Comparison of ENCODE assay signal across 8 cellular contexts in the genomic region with DNA sequence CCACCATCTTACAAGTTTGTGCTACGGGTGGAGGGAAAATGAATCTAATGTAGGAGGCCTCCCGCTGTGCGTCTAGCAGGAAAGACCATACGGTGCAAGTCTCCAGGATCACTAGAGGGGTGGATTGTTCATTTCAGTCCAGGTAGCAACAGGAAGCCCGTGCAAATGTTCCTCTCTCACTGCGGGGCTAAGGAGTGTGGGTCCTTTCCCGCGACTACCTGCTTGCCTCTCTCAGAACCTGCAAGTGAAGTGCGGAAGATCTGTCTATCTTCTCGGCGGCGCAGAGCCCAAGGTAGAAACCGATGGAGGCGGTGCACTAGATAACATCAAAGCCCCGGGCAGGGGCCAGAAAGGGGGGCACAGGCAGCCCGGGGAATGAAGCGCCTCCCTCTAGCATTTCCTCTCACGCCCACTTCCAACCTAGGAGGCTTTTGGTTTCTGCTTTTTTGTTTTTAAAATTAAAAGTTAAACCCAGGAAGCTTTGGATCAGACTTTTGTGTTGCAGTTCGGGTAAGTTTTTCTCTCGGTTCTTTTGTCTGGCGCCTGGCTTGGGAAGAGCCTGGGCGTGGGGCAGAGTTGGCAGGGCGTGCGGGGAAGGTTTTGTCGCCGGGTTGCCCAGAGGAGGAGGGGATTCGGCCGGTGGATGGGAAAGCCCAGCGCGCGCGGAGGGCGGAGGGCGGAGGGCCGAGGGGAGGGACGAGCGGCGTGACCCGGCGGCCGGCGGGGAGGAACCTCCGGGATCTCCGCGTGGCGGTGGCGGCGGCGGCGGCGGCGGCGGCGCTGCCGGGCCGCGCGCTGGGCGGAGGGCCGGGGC. TPM values are rescaled to one million over a fixed set of nuclear protein-coding genes. Genes with fewer than 3 reads are reported as not detected.
DNase-seq lines count a peak whose midpoint lies in the region; ATAC-seq and TF ChIP-seq lines count a peak whose summit lies in the region.

No MANE protein-coding gene starts in this region.

- no peak for TF ChIP-seq CTCF in kidney epithelial cell (IDR thresholded peaks at IDR 0.05; ENCODE audit: insufficient read depth, low read length, poor library complexity, severe bottlenecking)

- no peaks in the 10 kb centered on the region for H3K36me3 ChIP-seq in kidney epithelial cell (ENCODE audit: control insufficient read depth, insufficient read depth, low read length)

- H3K27me3 ChIP-seq in kidney epithelial cell (ENCODE audit: control insufficient read depth, insufficient read depth, low read length): no peaks in the 10 kb centered on the region

- DNase-seq in NK-92 treated with Interleukin-12 subunit alpha and Interleukin-12 subunit beta, amount 100 ng/mL, for 24 hours (lab: John Stamatoyannopoulos, UW): peak; percentile 56
- DNase-seq in NK-92 (lab: John Stamatoyannopoulos, UW; ENCODE audit: unreplicated experiment) (no peak), NCI-H2227 (lab: John Stamatoyannopoulos, UW; ENCODE audit: unreplicated experiment) (peak; percentile 88), cerebellar cortex (ENCODE audit: low spot score) (peak; percentile 57), kidney epithelial cell (ENCODE audit: low read depth) (no peak)
- DNase-seq in activated CD4-positive, CD25-positive, alpha-beta regulatory T cell treated with anti-CD3 and anti-CD28 coated beads, Interleukin-2, amount 50 U/mL, for 72 hours: peak; percentile 76
- peak; percentile 56 to 68 for DNase-seq in stimulated activated CD4-positive, alpha-beta T cell treated with anti-CD3 and anti-CD28 coated beads, Interleukin-1b, Interleukin-23, amount 100 ng/mL, for 1 hour (ENCODE audit: low read depth in 2 of 2)

- ATAC-seq in HG03039 (IDR thresholded peaks at IDR 0.05; ENCODE audit: unreplicated experiment): peak; percentile 21

- peak overlapping the region; percentile 52 for H3K4me3 ChIP-seq in kidney epithelial cell (ENCODE audit: low read depth, low read length)

RNA-seq across cellular contexts. Expression of gene HIVEP1, which starts 3.5 kb away (rescaled TPM):
- total RNA-seq in kidney epithelial cell: 35.5 and 45.4 TPM in 2 replicates

Comparison
In these comparisons a context has a peak if more than half of its experiments do, and no peak if none do; other contexts are left out.
1. DNase-seq: peak in NK-92 treated with Interleukin-12 subunit alpha and Interleukin-12 subunit beta, amount 100 ng/mL, for 24 hours (single experiment), NCI-H2227 (single experiment), activated CD4-positive, CD25-positive, alpha-beta regulatory T cell treated with anti-CD3 and anti-CD28 coated beads, Interleukin-2, amount 50 U/mL, for 72 hours (single experiment), cerebellar cortex (single experiment) and stimulated activated CD4-positive, alpha-beta T cell treated with anti-CD3 and anti-CD28 coated beads, Interleukin-1b, Interleukin-23, amount 100 ng/mL, for 1 hour (2 of 2); none in NK-92 (single experiment) and kidney epithelial cell (single experiment).